1 cellular context compared by ENCODE assay signal in the genomic region with DNA sequence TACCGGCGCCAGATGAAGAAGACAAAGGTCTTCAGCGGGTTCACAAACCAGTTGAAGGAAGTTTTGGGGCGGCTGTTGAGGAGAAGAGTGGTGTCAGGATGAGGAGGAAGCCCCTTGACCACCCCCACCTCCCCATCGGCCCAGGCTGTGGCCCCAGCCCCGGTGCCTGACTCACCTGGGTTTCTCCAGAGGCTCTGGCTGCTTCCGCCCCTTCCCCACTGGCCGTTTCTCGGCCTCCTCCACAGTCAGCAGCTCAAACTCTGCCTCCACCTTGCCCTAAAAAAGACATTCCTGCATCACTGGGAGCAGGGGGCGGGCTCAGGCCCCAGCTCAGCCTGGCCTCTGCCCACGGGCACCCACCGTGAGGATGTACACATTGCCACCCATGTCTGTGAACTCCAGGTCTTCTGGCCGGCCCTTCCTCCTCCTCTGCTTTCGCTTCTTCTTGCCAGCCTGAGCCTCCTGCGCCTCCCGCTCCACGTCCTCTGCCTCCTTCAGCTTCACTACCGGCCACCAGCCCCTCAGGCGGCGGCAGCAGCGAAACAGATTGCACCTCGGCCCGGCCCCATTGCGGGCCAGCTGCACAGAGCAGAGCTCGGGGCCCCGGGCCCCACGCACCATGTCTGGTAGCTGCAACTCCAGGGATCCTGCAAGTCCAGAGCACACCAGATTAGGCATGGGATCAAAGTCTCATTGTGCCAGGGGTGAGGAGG.
TF ChIP-seq lines count a peak whose summit lies in the region.

No MANE protein-coding gene starts in this region.

TF ChIP-seq in GM23338, 12 proteins besides CTCF, POLR2A, EP300 and RAD21 (continued from another document):
- TF ChIP-seq, protein P1, sequence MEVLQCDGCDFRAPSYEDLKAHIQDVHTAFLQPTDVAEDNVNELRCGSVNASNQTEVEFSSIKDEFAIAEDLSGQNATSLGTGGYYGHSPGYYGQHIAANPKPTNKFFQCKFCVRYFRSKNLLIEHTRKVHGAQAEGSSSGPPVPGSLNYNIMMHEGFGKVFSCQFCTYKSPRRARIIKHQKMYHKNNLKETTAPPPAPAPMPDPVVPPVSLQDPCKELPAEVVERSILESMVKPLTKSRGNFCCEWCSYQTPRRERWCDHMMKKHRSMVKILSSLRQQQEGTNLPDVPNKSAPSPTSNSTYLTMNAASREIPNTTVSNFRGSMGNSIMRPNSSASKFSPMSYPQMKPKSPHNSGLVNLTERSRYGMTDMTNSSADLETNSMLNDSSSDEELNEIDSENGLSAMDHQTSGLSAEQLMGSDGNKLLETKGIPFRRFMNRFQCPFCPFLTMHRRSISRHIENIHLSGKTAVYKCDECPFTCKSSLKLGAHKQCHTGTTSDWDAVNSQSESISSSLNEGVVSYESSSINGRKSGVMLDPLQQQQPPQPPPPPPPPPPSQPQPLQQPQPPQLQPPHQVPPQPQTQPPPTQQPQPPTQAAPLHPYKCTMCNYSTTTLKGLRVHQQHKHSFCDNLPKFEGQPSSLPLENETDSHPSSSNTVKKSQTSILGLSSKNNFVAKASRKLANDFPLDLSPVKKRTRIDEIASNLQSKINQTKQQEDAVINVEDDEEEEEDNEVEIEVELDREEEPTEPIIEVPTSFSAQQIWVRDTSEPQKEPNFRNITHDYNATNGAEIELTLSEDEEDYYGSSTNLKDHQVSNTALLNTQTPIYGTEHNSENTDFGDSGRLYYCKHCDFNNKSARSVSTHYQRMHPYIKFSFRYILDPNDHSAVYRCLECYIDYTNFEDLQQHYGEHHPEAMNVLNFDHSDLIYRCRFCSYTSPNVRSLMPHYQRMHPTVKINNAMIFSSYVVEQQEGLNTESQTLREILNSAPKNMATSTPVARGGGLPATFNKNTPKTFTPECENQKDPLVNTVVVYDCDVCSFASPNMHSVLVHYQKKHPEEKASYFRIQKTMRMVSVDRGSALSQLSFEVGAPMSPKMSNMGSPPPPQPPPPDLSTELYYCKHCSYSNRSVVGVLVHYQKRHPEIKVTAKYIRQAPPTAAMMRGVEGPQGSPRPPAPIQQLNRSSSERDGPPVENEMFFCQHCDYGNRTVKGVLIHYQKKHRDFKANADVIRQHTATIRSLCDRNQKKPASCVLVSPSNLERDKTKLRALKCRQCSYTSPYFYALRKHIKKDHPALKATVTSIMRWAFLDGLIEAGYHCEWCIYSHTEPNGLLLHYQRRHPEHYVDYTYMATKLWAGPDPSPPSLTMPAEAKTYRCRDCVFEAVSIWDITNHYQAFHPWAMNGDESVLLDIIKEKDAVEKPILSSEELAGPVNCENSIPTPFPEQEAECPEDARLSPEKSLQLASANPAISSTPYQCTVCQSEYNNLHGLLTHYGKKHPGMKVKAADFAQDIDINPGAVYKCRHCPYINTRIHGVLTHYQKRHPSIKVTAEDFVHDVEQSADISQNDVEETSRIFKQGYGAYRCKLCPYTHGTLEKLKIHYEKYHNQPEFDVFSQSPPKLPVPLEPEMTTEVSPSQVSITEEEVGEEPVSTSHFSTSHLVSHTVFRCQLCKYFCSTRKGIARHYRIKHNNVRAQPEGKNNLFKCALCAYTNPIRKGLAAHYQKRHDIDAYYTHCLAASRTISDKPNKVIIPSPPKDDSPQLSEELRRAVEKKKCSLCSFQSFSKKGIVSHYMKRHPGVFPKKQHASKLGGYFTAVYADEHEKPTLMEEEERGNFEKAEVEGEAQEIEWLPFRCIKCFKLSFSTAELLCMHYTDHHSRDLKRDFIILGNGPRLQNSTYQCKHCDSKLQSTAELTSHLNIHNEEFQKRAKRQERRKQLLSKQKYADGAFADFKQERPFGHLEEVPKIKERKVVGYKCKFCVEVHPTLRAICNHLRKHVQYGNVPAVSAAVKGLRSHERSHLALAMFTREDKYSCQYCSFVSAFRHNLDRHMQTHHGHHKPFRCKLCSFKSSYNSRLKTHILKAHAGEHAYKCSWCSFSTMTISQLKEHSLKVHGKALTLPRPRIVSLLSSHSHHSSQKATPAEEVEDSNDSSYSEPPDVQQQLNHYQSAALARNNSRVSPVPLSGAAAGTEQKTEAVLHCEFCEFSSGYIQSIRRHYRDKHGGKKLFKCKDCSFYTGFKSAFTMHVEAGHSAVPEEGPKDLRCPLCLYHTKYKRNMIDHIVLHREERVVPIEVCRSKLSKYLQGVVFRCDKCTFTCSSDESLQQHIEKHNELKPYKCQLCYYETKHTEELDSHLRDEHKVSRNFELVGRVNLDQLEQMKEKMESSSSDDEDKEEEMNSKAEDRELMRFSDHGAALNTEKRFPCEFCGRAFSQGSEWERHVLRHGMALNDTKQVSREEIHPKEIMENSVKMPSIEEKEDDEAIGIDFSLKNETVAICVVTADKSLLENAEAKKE (CRISPR knock-in tag; IDR thresholded peaks at IDR 0.05), result no peak
- TF ChIP-seq ZNF331 (CRISPR knock-in tag; IDR thresholded peaks at IDR 0.05; ENCODE audit: low read depth), result no peak
- TF ChIP-seq, protein P2, sequence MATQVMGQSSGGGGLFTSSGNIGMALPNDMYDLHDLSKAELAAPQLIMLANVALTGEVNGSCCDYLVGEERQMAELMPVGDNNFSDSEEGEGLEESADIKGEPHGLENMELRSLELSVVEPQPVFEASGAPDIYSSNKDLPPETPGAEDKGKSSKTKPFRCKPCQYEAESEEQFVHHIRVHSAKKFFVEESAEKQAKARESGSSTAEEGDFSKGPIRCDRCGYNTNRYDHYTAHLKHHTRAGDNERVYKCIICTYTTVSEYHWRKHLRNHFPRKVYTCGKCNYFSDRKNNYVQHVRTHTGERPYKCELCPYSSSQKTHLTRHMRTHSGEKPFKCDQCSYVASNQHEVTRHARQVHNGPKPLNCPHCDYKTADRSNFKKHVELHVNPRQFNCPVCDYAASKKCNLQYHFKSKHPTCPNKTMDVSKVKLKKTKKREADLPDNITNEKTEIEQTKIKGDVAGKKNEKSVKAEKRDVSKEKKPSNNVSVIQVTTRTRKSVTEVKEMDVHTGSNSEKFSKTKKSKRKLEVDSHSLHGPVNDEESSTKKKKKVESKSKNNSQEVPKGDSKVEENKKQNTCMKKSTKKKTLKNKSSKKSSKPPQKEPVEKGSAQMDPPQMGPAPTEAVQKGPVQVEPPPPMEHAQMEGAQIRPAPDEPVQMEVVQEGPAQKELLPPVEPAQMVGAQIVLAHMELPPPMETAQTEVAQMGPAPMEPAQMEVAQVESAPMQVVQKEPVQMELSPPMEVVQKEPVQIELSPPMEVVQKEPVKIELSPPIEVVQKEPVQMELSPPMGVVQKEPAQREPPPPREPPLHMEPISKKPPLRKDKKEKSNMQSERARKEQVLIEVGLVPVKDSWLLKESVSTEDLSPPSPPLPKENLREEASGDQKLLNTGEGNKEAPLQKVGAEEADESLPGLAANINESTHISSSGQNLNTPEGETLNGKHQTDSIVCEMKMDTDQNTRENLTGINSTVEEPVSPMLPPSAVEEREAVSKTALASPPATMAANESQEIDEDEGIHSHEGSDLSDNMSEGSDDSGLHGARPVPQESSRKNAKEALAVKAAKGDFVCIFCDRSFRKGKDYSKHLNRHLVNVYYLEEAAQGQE (IDR thresholded peaks at IDR 0.05; ENCODE audit: unreplicated experiment), result no peak
